Comparison of ENCODE assay signal across 1 cellular context in the genomic region with DNA sequence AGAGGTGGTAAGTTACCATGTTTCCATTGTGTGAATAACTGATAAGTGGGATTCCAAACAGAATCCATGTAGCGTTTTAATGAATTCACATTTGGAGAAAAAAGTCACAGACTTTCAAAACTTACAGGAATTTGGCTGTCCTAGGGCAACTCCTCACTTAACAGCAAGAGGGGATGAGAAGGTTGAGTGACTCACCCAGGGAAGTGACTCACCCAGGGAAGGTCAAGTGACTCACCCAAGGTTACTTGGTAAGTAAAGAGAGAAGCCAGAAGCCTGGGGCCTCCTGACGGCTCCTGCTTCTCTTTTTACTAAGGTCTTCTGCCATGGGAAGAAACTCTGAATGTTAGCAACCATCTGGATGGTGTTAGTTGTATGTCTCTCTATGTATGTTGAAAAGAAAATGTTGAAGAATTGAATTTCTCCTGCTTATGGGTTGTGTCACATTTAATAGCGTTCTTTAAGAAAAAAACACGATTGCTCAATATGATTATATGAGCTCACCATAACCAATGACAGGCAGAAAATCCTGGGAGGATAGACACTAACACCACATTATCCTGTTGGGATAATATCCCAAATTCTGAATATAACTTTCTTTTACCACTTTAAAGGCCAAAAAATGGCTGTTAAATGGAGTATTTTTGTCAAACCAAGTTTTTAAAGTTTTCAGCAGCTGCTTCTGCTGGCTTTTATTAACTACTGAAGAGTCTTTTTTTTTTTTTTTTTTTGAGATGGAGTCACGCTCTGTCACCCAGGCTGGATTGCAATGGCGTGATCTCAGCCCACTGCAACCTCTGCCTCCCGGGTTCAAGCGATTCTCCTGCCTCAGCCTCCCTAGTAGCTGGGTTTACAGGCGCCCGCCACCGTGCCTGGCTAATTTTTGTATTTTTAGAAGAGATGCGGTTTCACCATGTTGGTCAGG.
A peak's percentile ranks its signal among the peaks of the same experiment; 100 is the strongest.
TF ChIP-seq lines count a peak whose summit lies in the region.

No MANE protein-coding gene starts in this region.

TF ChIP-seq in HepG2, 621 proteins besides CTCF, POLR2A, EP300 and RAD21 (continued from another document and continues in another):
- TF ChIP-seq ZXDC (CRISPR knock-in tag; IDR thresholded peaks at IDR 0.05) (no peak), ZNF790 (CRISPR knock-in tag; IDR thresholded peaks at IDR 0.05; ENCODE audit: borderline replicate concordance) (no peak), THAP11 (CRISPR knock-in tag; IDR thresholded peaks at IDR 0.05) (0 out of 2 replicates have a peak, but pooled peaks have one; percentile 15), MTF1 (CRISPR knock-in tag; IDR thresholded peaks at IDR 0.05) (no peak), ZNF251 (CRISPR knock-in tag; IDR thresholded peaks at IDR 0.05) (no peak), GATAD2A (CRISPR knock-in tag; IDR thresholded peaks at IDR 0.05) (peak; percentile 66), ZNF530 (CRISPR knock-in tag; IDR thresholded peaks at IDR 0.05; ENCODE audit: low read depth) (no peak), ETV5 (CRISPR knock-in tag; IDR thresholded peaks at IDR 0.05; ENCODE audit: borderline replicate concordance) (peak; percentile 90), ZNF691 (CRISPR knock-in tag; IDR thresholded peaks at IDR 0.05; ENCODE audit: borderline replicate concordance, low read depth) (no peak), ZNF800 (CRISPR knock-in tag; IDR thresholded peaks at IDR 0.05) (no peak), ELF1 (CRISPR knock-in tag; IDR thresholded peaks at IDR 0.05) (no peak), MIER3 (CRISPR knock-in tag; IDR thresholded peaks at IDR 0.05; ENCODE audit: borderline replicate concordance) (no peak), HMGA1 (CRISPR knock-in tag; conservative IDR thresholded peaks at IDR 0.05) (no peak), ZNF605 (CRISPR knock-in tag; IDR thresholded peaks at IDR 0.05) (no peak), ZNF367 (CRISPR knock-in tag; IDR thresholded peaks at IDR 0.05; ENCODE audit: borderline replicate concordance) (no peak), ZFP90 (CRISPR knock-in tag; IDR thresholded peaks at IDR 0.05; ENCODE audit: borderline replicate concordance) (no peak), EEA1 (CRISPR knock-in tag; IDR thresholded peaks at IDR 0.05; ENCODE audit: borderline replicate concordance) (no peak), NFYB (CRISPR knock-in tag; IDR thresholded peaks at IDR 0.05) (no peak), CHD2 (IDR thresholded peaks at IDR 0.05; ENCODE audit: low read depth, low read length) (no peak), ZNF558 (CRISPR knock-in tag; IDR thresholded peaks at IDR 0.05; ENCODE audit: borderline replicate concordance) (no peak), TOE1 (CRISPR knock-in tag; IDR thresholded peaks at IDR 0.05) (no peak), NR1H2 (CRISPR knock-in tag; IDR thresholded peaks at IDR 0.05; ENCODE audit: borderline replicate concordance, low read depth) (no peak), FOXA3 (CRISPR knock-in tag; IDR thresholded peaks at IDR 0.05) (peak; percentile 28; the same call in 1 of the 2 replicates), ZNF775 (CRISPR knock-in tag; IDR thresholded peaks at IDR 0.05; ENCODE audit: borderline replicate concordance) (no peak), ZFY (CRISPR knock-in tag; IDR thresholded peaks at IDR 0.05) (no peak), ELK4 (CRISPR knock-in tag; IDR thresholded peaks at IDR 0.05; ENCODE audit: borderline replicate concordance) (no peak), ZNF75D (CRISPR knock-in tag; IDR thresholded peaks at IDR 0.05; ENCODE audit: borderline replicate concordance) (no peak), FOXJ3 (CRISPR knock-in tag; IDR thresholded peaks at IDR 0.05; ENCODE audit: borderline replicate concordance) (no peak), ZNF792 (CRISPR knock-in tag; IDR thresholded peaks at IDR 0.05) (no peak), ZNF432 (CRISPR knock-in tag; IDR thresholded peaks at IDR 0.05; ENCODE audit: borderline replicate concordance) (no peak), HNRNPL (IDR thresholded peaks at IDR 0.05; ENCODE audit: low read depth, low read length) (no peak), SIX1 (CRISPR knock-in tag; IDR thresholded peaks at IDR 0.05; ENCODE audit: borderline replicate concordance) (no peak), EED (CRISPR knock-in tag; IDR thresholded peaks at IDR 0.05) (no peak), ZSCAN25 (CRISPR knock-in tag; IDR thresholded peaks at IDR 0.05) (no peak), FOSL1 (CRISPR knock-in tag; IDR thresholded peaks at IDR 0.05; ENCODE audit: borderline replicate concordance) (peak; percentile 95), RORA (CRISPR knock-in tag; IDR thresholded peaks at IDR 0.05) (no peak), CEBPB (IDR thresholded peaks at IDR 0.05; ENCODE audit: borderline replicate concordance, low read depth, low read length) (peak; percentile 70), NRL (CRISPR knock-in tag; IDR thresholded peaks at IDR 0.05; ENCODE audit: borderline replicate concordance) (no peak), HMG20A (CRISPR knock-in tag; IDR thresholded peaks at IDR 0.05; ENCODE audit: borderline replicate concordance) (peak; percentile 38; the same call in 1 of the 2 replicates), ZSCAN9 (CRISPR knock-in tag; IDR thresholded peaks at IDR 0.05; ENCODE audit: borderline replicate concordance) (no peak), SATB2 (CRISPR knock-in tag; IDR thresholded peaks at IDR 0.05) (no peak), ARID5B (CRISPR knock-in tag; IDR thresholded peaks at IDR 0.05) (peak; percentile 76; the same call in 1 of the 2 replicates)
- TF ChIP-seq, protein P1, sequence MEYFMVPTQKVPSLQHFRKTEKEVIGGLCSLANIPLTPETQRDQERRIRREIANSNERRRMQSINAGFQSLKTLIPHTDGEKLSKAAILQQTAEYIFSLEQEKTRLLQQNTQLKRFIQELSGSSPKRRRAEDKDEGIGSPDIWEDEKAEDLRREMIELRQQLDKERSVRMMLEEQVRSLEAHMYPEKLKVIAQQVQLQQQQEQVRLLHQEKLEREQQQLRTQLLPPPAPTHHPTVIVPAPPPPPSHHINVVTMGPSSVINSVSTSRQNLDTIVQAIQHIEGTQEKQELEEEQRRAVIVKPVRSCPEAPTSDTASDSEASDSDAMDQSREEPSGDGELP (IDR thresholded peaks at IDR 0.05; ENCODE audit: borderline replicate concordance, low read depth), result no peak
- TF ChIP-seq, protein P2, sequence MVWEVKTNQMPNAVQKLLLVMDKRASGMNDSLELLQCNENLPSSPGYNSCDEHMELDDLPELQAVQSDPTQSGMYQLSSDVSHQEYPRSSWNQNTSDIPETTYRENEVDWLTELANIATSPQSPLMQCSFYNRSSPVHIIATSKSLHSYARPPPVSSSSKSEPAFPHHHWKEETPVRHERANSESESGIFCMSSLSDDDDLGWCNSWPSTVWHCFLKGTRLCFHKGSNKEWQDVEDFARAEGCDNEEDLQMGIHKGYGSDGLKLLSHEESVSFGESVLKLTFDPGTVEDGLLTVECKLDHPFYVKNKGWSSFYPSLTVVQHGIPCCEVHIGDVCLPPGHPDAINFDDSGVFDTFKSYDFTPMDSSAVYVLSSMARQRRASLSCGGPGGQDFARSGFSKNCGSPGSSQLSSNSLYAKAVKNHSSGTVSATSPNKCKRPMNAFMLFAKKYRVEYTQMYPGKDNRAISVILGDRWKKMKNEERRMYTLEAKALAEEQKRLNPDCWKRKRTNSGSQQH (CRISPR knock-in tag; IDR thresholded peaks at IDR 0.05; ENCODE audit: low read depth), result no peak
- TF ChIP-seq, protein P3, sequence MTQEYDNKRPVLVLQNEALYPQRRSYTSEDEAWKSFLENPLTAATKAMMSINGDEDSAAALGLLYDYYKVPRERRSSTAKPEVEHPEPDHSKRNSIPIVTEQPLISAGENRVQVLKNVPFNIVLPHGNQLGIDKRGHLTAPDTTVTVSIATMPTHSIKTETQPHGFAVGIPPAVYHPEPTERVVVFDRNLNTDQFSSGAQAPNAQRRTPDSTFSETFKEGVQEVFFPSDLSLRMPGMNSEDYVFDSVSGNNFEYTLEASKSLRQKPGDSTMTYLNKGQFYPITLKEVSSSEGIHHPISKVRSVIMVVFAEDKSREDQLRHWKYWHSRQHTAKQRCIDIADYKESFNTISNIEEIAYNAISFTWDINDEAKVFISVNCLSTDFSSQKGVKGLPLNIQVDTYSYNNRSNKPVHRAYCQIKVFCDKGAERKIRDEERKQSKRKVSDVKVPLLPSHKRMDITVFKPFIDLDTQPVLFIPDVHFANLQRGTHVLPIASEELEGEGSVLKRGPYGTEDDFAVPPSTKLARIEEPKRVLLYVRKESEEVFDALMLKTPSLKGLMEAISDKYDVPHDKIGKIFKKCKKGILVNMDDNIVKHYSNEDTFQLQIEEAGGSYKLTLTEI (CRISPR knock-in tag; conservative IDR thresholded peaks at IDR 0.05), result no peak
- TF ChIP-seq, protein P4, sequence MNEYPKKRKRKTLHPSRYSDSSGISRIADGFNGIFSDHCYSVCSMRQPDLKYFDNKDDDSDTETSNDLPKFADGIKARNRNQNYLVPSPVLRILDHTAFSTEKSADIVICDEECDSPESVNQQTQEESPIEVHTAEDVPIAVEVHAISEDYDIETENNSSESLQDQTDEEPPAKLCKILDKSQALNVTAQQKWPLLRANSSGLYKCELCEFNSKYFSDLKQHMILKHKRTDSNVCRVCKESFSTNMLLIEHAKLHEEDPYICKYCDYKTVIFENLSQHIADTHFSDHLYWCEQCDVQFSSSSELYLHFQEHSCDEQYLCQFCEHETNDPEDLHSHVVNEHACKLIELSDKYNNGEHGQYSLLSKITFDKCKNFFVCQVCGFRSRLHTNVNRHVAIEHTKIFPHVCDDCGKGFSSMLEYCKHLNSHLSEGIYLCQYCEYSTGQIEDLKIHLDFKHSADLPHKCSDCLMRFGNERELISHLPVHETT (CRISPR knock-in tag; conservative IDR thresholded peaks at IDR 0.05), result no peak
